ENCODE assay signal across 8 cellular contexts in genomic region chr4:167234388-167234881, GRCh38. TPM values are rescaled to one million over a fixed set of nuclear protein-coding genes. Genes with fewer than 3 reads are reported as not detected.
DNase-seq lines count a peak whose midpoint lies in the region; ATAC-seq, FAIRE-seq and TF ChIP-seq lines count a peak whose summit lies in the region.

TSS of gene SPOCK3 (minus strand) at chr4:167234494.

- H3K36me3 Mint-ChIP-seq in chondrocyte (ENCODE audit: low read depth), result no peaks in the 10 kb centered on the region
- no peaks in the 10 kb centered on the region for H3K36me3 Mint-ChIP-seq in stimulated activated naive B cell treated with anti-CD40 and anti-IgM and Interleukin-4, amounts not matched to agents 10 μg/mL and 1 μg/mL and 100 μg/mL, for 72 hours

- H3K4me1 Mint-ChIP-seq in chondrocyte (ENCODE audit: low read depth), result peaks cover 18% of the 10 kb centered on the region
- H3K4me1 Mint-ChIP-seq in stimulated activated naive B cell treated with anti-CD40 and anti-IgM and Interleukin-4, amounts not matched to agents 10 μg/mL and 1 μg/mL and 100 μg/mL, for 72 hours, result peaks cover 10 to 18% of the 10 kb centered on the region in 2 donors

- peak within 1 kb of the TSS; percentile 49 for H3K27ac Mint-ChIP-seq in chondrocyte (ENCODE audit: unreplicated experiment)
- H3K27ac Mint-ChIP-seq in stimulated activated naive B cell treated with anti-CD40 and anti-IgM and Interleukin-4, amounts not matched to agents 10 μg/mL and 1 μg/mL and 100 μg/mL, for 72 hours, result peak within 1 kb of the TSS; percentile 56

- DNase-seq in D721Med (ENCODE audit: insufficient read length, low spot score) (peak; percentile 35), HAP-1 (ENCODE audit: low spot score in 2 of 2) (peak; percentile 20 to 68), NCI-H748 treated with DMSO at 0.1 percent for 48 hours (lab: John Stamatoyannopoulos, UW) (peak; percentile 54), chondrocyte (ENCODE audit: low spot score) (peak; percentile 79), kidney tubule cell (ENCODE audit: low spot score) (peak; percentile 51), NCI-H2171 (lab: John Stamatoyannopoulos, UW) (no peak)
- DNase-seq in stimulated activated naive B cell treated with anti-CD40 and anti-IgM and Interleukin-4, amounts not matched to agents 10 μg/mL and 1 μg/mL and 100 μg/mL, for 72 hours, result no peak

- H3K4me3 Mint-ChIP-seq in chondrocyte (ENCODE audit: unreplicated experiment), result peak within 1 kb of the TSS; percentile 78
- H3K4me3 Mint-ChIP-seq in stimulated activated naive B cell treated with anti-CD40 and anti-IgM and Interleukin-4, amounts not matched to agents 10 μg/mL and 1 μg/mL and 100 μg/mL, for 72 hours, result peak within 1 kb of the TSS; percentile 71 to 77

- peaks cover 60% of the 10 kb centered on the region for H3K27me3 Mint-ChIP-seq in chondrocyte (ENCODE audit: low read depth)
- peaks cover 27 to 41% of the 10 kb centered on the region in 2 donors for H3K27me3 Mint-ChIP-seq in stimulated activated naive B cell treated with anti-CD40 and anti-IgM and Interleukin-4, amounts not matched to agents 10 μg/mL and 1 μg/mL and 100 μg/mL, for 72 hours

- FAIRE-seq in D721Med (lab: Jason Lieb, UNC), result no peak

- H3K4me3 ChIP-seq in HAP-1, result peak within 1 kb of the TSS; percentile 42

- no peak for TF ChIP-seq CTCF in D721Med (IDR thresholded peaks at IDR 0.05; ENCODE audit: insufficient read depth, missing control alignments)
- TF ChIP-seq CTCF in chondrocyte (IDR thresholded peaks at IDR 0.05), result no peak

- no peaks in the 10 kb centered on the region for H3K36me3 ChIP-seq in HAP-1 (replicated peaks)

- H3K9me3 Mint-ChIP-seq in chondrocyte (ENCODE audit: low read depth), result no peaks in the 10 kb centered on the region
- H3K9me3 Mint-ChIP-seq in stimulated activated naive B cell treated with anti-CD40 and anti-IgM and Interleukin-4, amounts not matched to agents 10 μg/mL and 1 μg/mL and 100 μg/mL, for 72 hours, result peaks cover 0 to 1% of the 10 kb centered on the region in 2 donors

- no peaks in the 10 kb centered on the region for H3K9me3 ChIP-seq in HAP-1

- ATAC-seq in stimulated activated naive B cell treated with anti-CD40 and anti-IgM and Interleukin-4, amounts not matched to agents 10 μg/mL and 1 μg/mL and 100 μg/mL, for 72 hours (replicated peaks), result peak; percentile 61 to 63
- no peak for ATAC-seq in HG03439 (IDR thresholded peaks at IDR 0.05; ENCODE audit: unreplicated experiment)

- in situ Hi-C loops in HAP-1 (cut with MboI; ENCODE audit: low sequenced_read_pairs), result no loop called here

- H3K4me1 ChIP-seq in HAP-1, result peaks cover 4% of the 10 kb centered on the region

- peaks cover 8% of the 10 kb centered on the region; the same call in 1 of the 2 replicates for H3K27me3 ChIP-seq in HAP-1 (ENCODE audit: low read depth)

RNA-seq across cellular contexts. Expression of gene SPOCK3, which starts in this region (rescaled TPM):
- not detected in 3 replicates for total RNA-seq in chondrocyte

Comparison
In these comparisons a context has a peak if more than half of its experiments do, and no peak if none do; other contexts are left out.
1. Peak in DNase-seq in chondrocyte; RNA of the gene not detected or under 1 TPM.
2. DNase-seq: peak in D721Med (single experiment), HAP-1 (2 of 2), NCI-H748 treated with DMSO at 0.1 percent for 48 hours (single experiment) and kidney tubule cell (single experiment); none in stimulated activated naive B cell treated with anti-CD40 and anti-IgM and Interleukin-4, amounts not matched to agents 10 μg/mL and 1 μg/mL and 100 μg/mL, for 72 hours (single experiment) and NCI-H2171 (single experiment).